Comparison of ENCODE assay signal across 1 cellular context in the genomic region with DNA sequence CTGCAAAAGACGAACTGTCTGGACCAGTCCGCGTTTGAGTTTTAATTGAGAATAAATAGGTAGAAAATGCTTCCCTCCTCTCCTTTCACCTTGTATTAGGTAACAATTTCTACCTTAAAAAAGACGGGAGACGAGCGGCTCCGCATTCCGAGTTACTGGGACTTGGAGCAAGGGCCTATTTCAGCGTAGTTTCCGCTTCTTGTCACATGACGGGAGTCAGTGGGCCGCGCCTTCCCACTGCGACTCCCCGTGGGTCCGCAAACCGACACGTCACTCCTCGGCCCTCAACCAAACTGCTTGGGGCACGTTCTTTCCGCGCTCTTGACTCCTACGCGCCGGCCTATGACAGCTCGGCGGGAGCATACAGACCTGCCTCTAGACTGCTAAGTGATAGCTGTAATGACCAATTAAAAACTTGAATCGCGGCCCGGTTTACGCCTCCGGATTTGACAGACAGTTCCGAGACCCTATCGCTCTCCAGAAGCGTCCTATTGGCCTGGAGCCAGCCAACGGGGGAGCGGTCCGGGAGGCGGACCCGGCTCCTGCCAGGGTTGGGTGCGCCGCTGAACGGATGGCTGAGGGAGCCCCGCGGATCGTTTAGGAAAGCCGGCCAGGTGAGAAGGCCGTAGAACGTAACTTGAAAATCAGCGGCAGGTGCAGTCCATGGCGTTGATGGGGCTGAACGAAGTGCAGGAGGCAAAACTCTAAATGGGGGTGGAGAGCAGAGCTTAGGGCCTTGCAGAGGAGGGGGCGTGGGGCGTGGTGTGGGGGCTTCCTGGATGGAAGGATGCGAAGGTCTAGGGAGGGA.
TF ChIP-seq lines count a peak whose summit lies in the region.

A gene (plus strand): TSS at position 548 of the 808 bp plus-strand sequence. CDS start 3,064 bp downstream, outside the sequence.

TF ChIP-seq in HEK293, 187 proteins besides CTCF, POLR2A, EP300 and RAD21 (continued from another document and continues in another):
- TF ChIP-seq ZNF501 (tag by site-specific recombination; IDR thresholded peaks at IDR 0.05) (peak; percentile 60; the same call in 1 of the 2 replicates), SP3 (tag by site-specific recombination; IDR thresholded peaks at IDR 0.05) (peak; percentile 88), KLF7 (tag by site-specific recombination; IDR thresholded peaks at IDR 0.05; ENCODE audit: borderline replicate concordance) (peak; percentile 76; the same call in 1 of the 2 replicates), ZNF175 (tag by site-specific recombination; IDR thresholded peaks at IDR 0.05) (no peak), ZNF658 (tag by site-specific recombination; IDR thresholded peaks at IDR 0.05) (no peak), KLF8 (tag by site-specific recombination; IDR thresholded peaks at IDR 0.05) (peak; percentile 62; the same call in 1 of the 2 replicates), ZNF112 (tag by site-specific recombination; IDR thresholded peaks at IDR 0.05) (no peak), SCRT2 (tag by site-specific recombination; IDR thresholded peaks at IDR 0.05) (no peak), GLI4 (tag by site-specific recombination; IDR thresholded peaks at IDR 0.05) (0 out of 2 replicates have a peak, but pooled peaks have one; percentile 29), ZNF155 (tag by site-specific recombination; IDR thresholded peaks at IDR 0.05) (no peak), TCF7L2 (IDR thresholded peaks at IDR 0.05; ENCODE audit: borderline replicate concordance, low read depth, low read length) (no peak), ZNF837 (tag by site-specific recombination; IDR thresholded peaks at IDR 0.05) (no peak), ZNF114 (tag by site-specific recombination; IDR thresholded peaks at IDR 0.05) (no peak), SALL2 (tag by site-specific recombination; IDR thresholded peaks at IDR 0.05; ENCODE audit: borderline replicate concordance) (no peak), ZBTB17 (tag by site-specific recombination; IDR thresholded peaks at IDR 0.05) (no peak; the same call in none of the 2 replicates), ZNF530 (tag by site-specific recombination; IDR thresholded peaks at IDR 0.05; ENCODE audit: low read depth) (no peak), ZNF596 (tag by site-specific recombination; IDR thresholded peaks at IDR 0.05) (no peak), ZIC2 (tag by site-specific recombination; IDR thresholded peaks at IDR 0.05) (peak; percentile 84), ZNF777 (tag by site-specific recombination; IDR thresholded peaks at IDR 0.05; ENCODE audit: borderline replicate concordance) (no peak), ZNF394 (tag by site-specific recombination; IDR thresholded peaks at IDR 0.05; ENCODE audit: borderline replicate concordance) (no peak; the same call in 1 of the 2 replicates), ZNF555 (tag by site-specific recombination; conservative IDR thresholded peaks at IDR 0.05) (no peak), ZNF223 (tag by site-specific recombination; IDR thresholded peaks at IDR 0.05) (no peak), ZEB2 (tag by site-specific recombination; IDR thresholded peaks at IDR 0.05) (0 out of 2 replicates have a peak, but pooled peaks have one; percentile 56), ZNF19 (tag by site-specific recombination; IDR thresholded peaks at IDR 0.05; ENCODE audit: low read depth) (no peak), ZNF274 (IDR thresholded peaks at IDR 0.05; ENCODE audit: low read length) (no peak), ZNF274 (tag by site-specific recombination; IDR thresholded peaks at IDR 0.05; ENCODE audit: borderline replicate concordance) (no peak), ZNF621 (tag by site-specific recombination; IDR thresholded peaks at IDR 0.05) (no peak), ZNF133 (tag by site-specific recombination; IDR thresholded peaks at IDR 0.05) (no peak), ZNF404 (tag by site-specific recombination; IDR thresholded peaks at IDR 0.05) (no peak), ZNF132 (tag by site-specific recombination; IDR thresholded peaks at IDR 0.05; ENCODE audit: borderline replicate concordance) (no peak), ZNF292 (tag by site-specific recombination; IDR thresholded peaks at IDR 0.05; ENCODE audit: borderline replicate concordance, low read depth) (no peak), ZBTB1 (tag by site-specific recombination; IDR thresholded peaks at IDR 0.05) (no peak), ZNF510 (tag by site-specific recombination; IDR thresholded peaks at IDR 0.05; ENCODE audit: insufficient replicate concordance) (no peak)
- TF ChIP-seq, protein P1, sequence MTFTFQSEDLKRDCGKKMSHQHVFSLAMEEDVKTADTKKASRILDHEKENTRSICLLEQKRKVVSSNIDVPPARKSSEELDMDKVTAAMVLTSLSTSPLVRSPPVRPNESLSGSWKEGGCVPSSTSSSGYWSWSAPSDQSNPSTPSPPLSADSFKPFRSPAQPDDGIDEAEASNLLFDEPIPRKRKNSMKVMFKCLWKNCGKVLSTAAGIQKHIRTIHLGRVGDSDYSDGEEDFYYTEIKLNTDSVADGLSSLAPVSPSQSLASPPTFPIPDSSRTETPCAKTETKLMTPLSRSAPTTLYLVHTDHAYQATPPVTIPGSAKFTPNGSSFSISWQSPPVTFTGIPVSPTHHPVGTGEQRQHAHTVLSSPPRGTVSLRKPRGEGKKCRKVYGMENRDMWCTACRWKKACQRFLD (tag by site-specific recombination; IDR thresholded peaks at IDR 0.05) = no peak
- TF ChIP-seq, protein P2, sequence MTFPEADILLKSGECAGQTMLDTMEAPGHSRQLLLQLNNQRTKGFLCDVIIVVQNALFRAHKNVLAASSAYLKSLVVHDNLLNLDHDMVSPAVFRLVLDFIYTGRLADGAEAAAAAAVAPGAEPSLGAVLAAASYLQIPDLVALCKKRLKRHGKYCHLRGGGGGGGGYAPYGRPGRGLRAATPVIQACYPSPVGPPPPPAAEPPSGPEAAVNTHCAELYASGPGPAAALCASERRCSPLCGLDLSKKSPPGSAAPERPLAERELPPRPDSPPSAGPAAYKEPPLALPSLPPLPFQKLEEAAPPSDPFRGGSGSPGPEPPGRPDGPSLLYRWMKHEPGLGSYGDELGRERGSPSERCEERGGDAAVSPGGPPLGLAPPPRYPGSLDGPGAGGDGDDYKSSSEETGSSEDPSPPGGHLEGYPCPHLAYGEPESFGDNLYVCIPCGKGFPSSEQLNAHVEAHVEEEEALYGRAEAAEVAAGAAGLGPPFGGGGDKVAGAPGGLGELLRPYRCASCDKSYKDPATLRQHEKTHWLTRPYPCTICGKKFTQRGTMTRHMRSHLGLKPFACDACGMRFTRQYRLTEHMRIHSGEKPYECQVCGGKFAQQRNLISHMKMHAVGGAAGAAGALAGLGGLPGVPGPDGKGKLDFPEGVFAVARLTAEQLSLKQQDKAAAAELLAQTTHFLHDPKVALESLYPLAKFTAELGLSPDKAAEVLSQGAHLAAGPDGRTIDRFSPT (tag by site-specific recombination; IDR thresholded peaks at IDR 0.05) = no peak
- TF ChIP-seq, protein P3, sequence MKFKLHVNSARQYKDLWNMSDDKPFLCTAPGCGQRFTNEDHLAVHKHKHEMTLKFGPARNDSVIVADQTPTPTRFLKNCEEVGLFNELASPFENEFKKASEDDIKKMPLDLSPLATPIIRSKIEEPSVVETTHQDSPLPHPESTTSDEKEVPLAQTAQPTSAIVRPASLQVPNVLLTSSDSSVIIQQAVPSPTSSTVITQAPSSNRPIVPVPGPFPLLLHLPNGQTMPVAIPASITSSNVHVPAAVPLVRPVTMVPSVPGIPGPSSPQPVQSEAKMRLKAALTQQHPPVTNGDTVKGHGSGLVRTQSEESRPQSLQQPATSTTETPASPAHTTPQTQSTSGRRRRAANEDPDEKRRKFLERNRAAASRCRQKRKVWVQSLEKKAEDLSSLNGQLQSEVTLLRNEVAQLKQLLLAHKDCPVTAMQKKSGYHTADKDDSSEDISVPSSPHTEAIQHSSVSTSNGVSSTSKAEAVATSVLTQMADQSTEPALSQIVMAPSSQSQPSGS (tag by site-specific recombination; IDR thresholded peaks at IDR 0.05; ENCODE audit: low read depth) = peak; percentile 70
- TF ChIP-seq, protein P4, sequence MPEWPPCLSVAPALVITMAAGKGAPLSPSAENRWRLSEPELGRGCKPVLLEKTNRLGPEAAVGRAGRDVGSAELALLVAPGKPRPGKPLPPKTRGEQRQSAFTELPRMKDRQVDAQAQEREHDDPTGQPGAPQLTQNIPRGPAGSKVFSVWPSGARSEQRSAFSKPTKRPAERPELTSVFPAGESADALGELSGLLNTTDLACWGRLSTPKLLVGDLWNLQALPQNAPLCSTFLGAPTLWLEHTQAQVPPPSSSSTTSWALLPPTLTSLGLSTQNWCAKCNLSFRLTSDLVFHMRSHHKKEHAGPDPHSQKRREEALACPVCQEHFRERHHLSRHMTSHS (tag by site-specific recombination; IDR thresholded peaks at IDR 0.05) = no peak
- TF ChIP-seq, protein P5, sequence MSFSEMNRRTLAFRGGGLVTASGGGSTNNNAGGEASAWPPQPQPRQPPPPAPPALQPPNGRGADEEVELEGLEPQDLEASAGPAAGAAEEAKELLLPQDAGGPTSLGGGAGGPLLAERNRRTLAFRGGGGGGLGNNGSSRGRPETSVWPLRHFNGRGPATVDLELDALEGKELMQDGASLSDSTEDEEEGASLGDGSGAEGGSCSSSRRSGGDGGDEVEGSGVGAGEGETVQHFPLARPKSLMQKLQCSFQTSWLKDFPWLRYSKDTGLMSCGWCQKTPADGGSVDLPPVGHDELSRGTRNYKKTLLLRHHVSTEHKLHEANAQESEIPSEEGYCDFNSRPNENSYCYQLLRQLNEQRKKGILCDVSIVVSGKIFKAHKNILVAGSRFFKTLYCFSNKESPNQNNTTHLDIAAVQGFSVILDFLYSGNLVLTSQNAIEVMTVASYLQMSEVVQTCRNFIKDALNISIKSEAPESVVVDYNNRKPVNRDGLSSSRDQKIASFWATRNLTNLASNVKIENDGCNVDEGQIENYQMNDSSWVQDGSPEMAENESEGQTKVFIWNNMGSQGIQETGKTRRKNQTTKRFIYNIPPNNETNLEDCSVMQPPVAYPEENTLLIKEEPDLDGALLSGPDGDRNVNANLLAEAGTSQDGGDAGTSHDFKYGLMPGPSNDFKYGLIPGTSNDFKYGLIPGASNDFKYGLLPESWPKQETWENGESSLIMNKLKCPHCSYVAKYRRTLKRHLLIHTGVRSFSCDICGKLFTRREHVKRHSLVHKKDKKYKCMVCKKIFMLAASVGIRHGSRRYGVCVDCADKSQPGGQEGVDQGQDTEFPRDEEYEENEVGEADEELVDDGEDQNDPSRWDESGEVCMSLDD (tag by site-specific recombination; IDR thresholded peaks at IDR 0.05) = no peak; the same call in 1 of the 2 replicates
- TF ChIP-seq, protein P6, sequence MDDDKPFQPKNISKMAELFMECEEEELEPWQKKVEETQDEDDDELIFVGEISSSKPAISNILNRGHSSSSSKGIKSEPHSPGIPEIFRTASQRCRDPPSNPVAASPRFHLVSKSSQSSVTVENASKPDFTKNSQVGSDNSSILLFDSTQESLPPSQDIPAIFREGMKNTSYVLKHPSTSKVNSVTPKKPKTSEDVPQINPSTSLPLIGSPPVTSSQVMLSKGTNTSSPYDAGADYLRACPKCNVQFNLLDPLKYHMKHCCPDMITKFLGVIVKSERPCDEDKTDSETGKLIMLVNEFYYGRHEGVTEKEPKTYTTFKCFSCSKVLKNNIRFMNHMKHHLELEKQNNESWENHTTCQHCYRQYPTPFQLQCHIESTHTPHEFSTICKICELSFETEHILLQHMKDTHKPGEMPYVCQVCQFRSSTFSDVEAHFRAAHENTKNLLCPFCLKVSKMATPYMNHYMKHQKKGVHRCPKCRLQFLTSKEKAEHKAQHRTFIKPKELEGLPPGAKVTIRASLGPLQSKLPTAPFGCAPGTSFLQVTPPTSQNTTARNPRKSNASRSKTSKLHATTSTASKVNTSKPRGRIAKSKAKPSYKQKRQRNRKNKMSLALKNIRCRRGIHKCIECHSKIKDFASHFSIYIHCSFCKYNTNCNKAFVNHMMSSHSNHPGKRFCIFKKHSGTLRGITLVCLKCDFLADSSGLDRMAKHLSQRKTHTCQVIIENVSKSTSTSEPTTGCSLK (tag by site-specific recombination; IDR thresholded peaks at IDR 0.05) = no peak
- TF ChIP-seq, protein P7, sequence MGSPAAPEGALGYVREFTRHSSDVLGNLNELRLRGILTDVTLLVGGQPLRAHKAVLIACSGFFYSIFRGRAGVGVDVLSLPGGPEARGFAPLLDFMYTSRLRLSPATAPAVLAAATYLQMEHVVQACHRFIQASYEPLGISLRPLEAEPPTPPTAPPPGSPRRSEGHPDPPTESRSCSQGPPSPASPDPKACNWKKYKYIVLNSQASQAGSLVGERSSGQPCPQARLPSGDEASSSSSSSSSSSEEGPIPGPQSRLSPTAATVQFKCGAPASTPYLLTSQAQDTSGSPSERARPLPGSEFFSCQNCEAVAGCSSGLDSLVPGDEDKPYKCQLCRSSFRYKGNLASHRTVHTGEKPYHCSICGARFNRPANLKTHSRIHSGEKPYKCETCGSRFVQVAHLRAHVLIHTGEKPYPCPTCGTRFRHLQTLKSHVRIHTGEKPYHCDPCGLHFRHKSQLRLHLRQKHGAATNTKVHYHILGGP (tag by site-specific recombination; IDR thresholded peaks at IDR 0.05) = no peak
- TF ChIP-seq, protein P8, sequence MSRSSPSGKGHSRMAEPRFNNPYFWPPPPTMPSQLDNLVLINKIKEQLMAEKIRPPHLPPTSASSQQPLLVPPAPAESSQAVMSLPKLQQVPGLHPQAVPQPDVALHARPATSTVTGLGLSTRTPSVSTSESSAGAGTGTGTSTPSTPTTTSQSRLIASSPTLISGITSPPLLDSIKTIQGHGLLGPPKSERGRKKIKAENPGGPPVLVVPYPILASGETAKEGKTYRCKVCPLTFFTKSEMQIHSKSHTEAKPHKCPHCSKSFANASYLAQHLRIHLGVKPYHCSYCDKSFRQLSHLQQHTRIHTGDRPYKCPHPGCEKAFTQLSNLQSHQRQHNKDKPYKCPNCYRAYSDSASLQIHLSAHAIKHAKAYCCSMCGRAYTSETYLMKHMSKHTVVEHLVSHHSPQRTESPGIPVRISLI (tag by site-specific recombination; IDR thresholded peaks at IDR 0.05) = no peak
